13 cellular contexts compared by ENCODE assay signal in genomic region chr1:184056921-184057496, GRCh38. TPM values are rescaled to one million over a fixed set of nuclear protein-coding genes. Genes with fewer than 3 reads are reported as not detected.
DNase-seq lines count a peak whose midpoint lies in the region; ATAC-seq and TF ChIP-seq lines count a peak whose summit lies in the region.
"Had no signal": no experiment of that assay in that cellular context is flagged by ENCODE, and none has a peak within 500 bp of the region (broad histone marks: within the 10 kb centered on the region; RNA-seq: fewer than 3 reads in every experiment).

No MANE protein-coding gene starts in this region.

- ATAC-seq in RWPE2 (ENCODE audit: low read depth): peak; percentile 73
- peak in 3 of 4 donors; percentile 68 to 71 (median 68) for ATAC-seq in psoas muscle
- ATAC-seq in GM19467 (IDR thresholded peaks at IDR 0.05; ENCODE audit: unreplicated experiment): no peak

- TF ChIP-seq CTCF in RWPE2 (IDR thresholded peaks at IDR 0.05; ENCODE audit: poor library complexity, severe bottlenecking) (no peak), fibroblast of pulmonary artery (IDR thresholded peaks at IDR 0.05; ENCODE audit: low read length, missing control alignments) (no peak), psoas muscle (IDR thresholded peaks at IDR 0.05) (no peak)

- H3K4me1 ChIP-seq in RWPE2 (ENCODE audit: insufficient read depth, poor library complexity, severe bottlenecking) (peaks cover 11% of the 10 kb centered on the region), psoas muscle (peaks cover 39% of the 10 kb centered on the region)

- H3K9me3 ChIP-seq in RWPE2 (ENCODE audit: severe bottlenecking) (no peaks in the 10 kb centered on the region), psoas muscle (no peaks in the 10 kb centered on the region)

- H3K27me3 ChIP-seq in RWPE2 (ENCODE audit: insufficient read depth, poor library complexity, severe bottlenecking) (no peaks in the 10 kb centered on the region), psoas muscle (ENCODE audit: insufficient read depth in 3 of 3, low read length in 2 of 3) (no peaks in the 10 kb centered on the region)

- peaks cover 81% of the 10 kb centered on the region for H3K36me3 ChIP-seq in RWPE2 (ENCODE audit: low read depth)
- H3K36me3 ChIP-seq in psoas muscle (ENCODE audit: insufficient read depth in 1 of 2, low read depth in 1 of 2): peaks cover 0 to 24% of the 10 kb centered on the region in 2 donors

- H3K4me3 ChIP-seq in RWPE2 (ENCODE audit: severe bottlenecking): no peak overlapping the region
- no peak overlapping the region for H3K4me3 ChIP-seq in fibroblast of pulmonary artery (replicated peaks; ENCODE audit: low read depth, low read length)
- no peak overlapping the region for H3K4me3 ChIP-seq in psoas muscle

- DNase-seq in ELR (ENCODE audit: low read depth): peak; percentile 84
- DNase-seq in RWPE2 (ENCODE audit: low spot score): no peak
- DNase-seq in fibroblast of pulmonary artery (ENCODE audit: low read depth): peak; percentile 78
- DNase-seq in psoas muscle: no peak
- no peak for DNase-seq in Kasumi-1 (lab: John Stamatoyannopoulos, UW)
- DNase-seq in CD1c-positive myeloid dendritic cell (ENCODE audit: extremely low spot score): no peak
- no peak for DNase-seq in superior temporal gyrus (ENCODE audit: extremely low spot score)
- DNase-seq: activated naive CD4-positive, alpha-beta T cell treated with anti-CD3 and anti-CD28 coated beads, Interleukin-2, amount 50 U/mL, for 16 hours; DMS79 treated with DMSO at 0.1 percent for 48 hours; KG1; stimulated activated CD4-positive, alpha-beta T cell treated with anti-CD3 and anti-CD28 coated beads, Interleukin-4, amount 100 ng/mL, for 4 hours had no signal

- H3K27ac ChIP-seq in RWPE2 (ENCODE audit: poor library complexity, severe bottlenecking) (peak overlapping the region; percentile 22), psoas muscle (no peak overlapping the region)
- H3K27ac ChIP-seq: VCaP had no signal

- intact Hi-C loops in psoas muscle (cut with DNase I): no loop called here

- 21 to 36% (median 27%) methylated on average over 2 of the region's 2 CpGs for WGBS in psoas muscle, 3 donors

RNA-seq across cellular contexts. Expression of gene TSEN15, which starts 5.5 kb away (rescaled TPM):
- 10 to 100 TPM; 21.0 to 32.1 (median 25.0) TPM for total RNA-seq in psoas muscle
- polyA plus RNA-seq in psoas muscle: 10 to 100 TPM; 15.9 to 38.7 (median 19.3) TPM

RNA-seq across cellular contexts. Expression of gene COLGALT2, which starts 19.5 kb away (rescaled TPM):
- total RNA-seq in psoas muscle: 10 to 100 TPM in 1 of 4 donors, 1 to 10 TPM in 3; 2.1 to 15.5 (median 6.4) TPM
- polyA plus RNA-seq in psoas muscle: 1 to 10 TPM in 2 of 3 donors, under 1 TPM in 1; 0.83 to 1.9 (median 1.4) TPM

Comparison
In these comparisons a context has a peak if more than half of its experiments do, and no peak if none do; other contexts are left out.
1. DNase-seq: peak in ELR (single experiment) and fibroblast of pulmonary artery (single experiment); none in RWPE2 (single experiment), psoas muscle (0 of 2), Kasumi-1 (0 of 2), CD1c-positive myeloid dendritic cell (single experiment) and superior temporal gyrus (single experiment).